ENCODE assay signal across 8 cellular contexts in genomic region chr20:3000852-3001523, GRCh38. TPM values are rescaled to one million over a fixed set of nuclear protein-coding genes. Genes with fewer than 3 reads are reported as not detected.
A peak's percentile ranks its signal among the peaks of the same experiment; 100 is the strongest.
DNase-seq lines count a peak whose midpoint lies in the region; TF ChIP-seq lines count a peak whose summit lies in the region.

No MANE protein-coding gene starts in this region.

- in situ Hi-C loops in G401 (cut with HindIII; ENCODE audit: low sequenced_read_pairs): no loop called here

- no peaks in the 10 kb centered on the region for H4K20me1 ChIP-seq in neural cell (ENCODE audit: insufficient read depth)

- H2AFZ ChIP-seq in neural cell (ENCODE audit: low read depth, low read length): no peak overlapping the region

- H3K27ac ChIP-seq in Peyer's patch: no peak overlapping the region
- no peak overlapping the region for H3K27ac ChIP-seq in neural cell (ENCODE audit: low read length)

- H3K9me3 ChIP-seq in Peyer's patch (no peaks in the 10 kb centered on the region), neural cell (ENCODE audit: low read length) (no peaks in the 10 kb centered on the region)

- H3K36me3 ChIP-seq in Peyer's patch: peaks cover 0 to 33% (median 0%) of the 10 kb centered on the region in 3 donors
- no peaks in the 10 kb centered on the region for H3K36me3 ChIP-seq in neural cell (ENCODE audit: insufficient read depth, low read length)

- no peaks in the 10 kb centered on the region for H3K79me2 ChIP-seq in neural cell (replicated peaks; ENCODE audit: insufficient read depth, low read length)

- no peaks in the 10 kb centered on the region for H3K9me2 ChIP-seq in neural cell (ENCODE audit: insufficient read depth, low read length)

- TF ChIP-seq CTCF in Peyer's patch (IDR thresholded peaks at IDR 0.05) (peak in 4 of 6 experiments; percentile 26 to 79 (median 56)), neural cell (IDR thresholded peaks at IDR 0.05; ENCODE audit: poor library complexity, severe bottlenecking) (peak; percentile 72)

- no peak overlapping the region for H3K4me2 ChIP-seq in neural cell (ENCODE audit: low read length)

- TF ChIP-seq RAD21 in neural cell (conservative IDR thresholded peaks at IDR 0.05): peak; percentile 81

- H3F3A ChIP-seq in neural cell (ENCODE audit: insufficient read depth, low read length, poor library complexity, severe bottlenecking): no peaks in the 10 kb centered on the region

- TF ChIP-seq POLR2A in Peyer's patch (IDR thresholded peaks at IDR 0.05) (no peak), erythroblast (IDR thresholded peaks at IDR 0.05; ENCODE audit: low read length) (no peak)

- TF ChIP-seq EP300 in neural cell (conservative IDR thresholded peaks at IDR 0.05; ENCODE audit: poor library complexity, severe bottlenecking): no peak

- H3K4me3 ChIP-seq in Peyer's patch (no peak overlapping the region), neural cell (ENCODE audit: low read length) (no peak overlapping the region)

- H3K27me3 ChIP-seq in Peyer's patch (no peaks in the 10 kb centered on the region), neural cell (ENCODE audit: insufficient read depth, low read depth, low read length) (no peaks in the 10 kb centered on the region)

- intact Hi-C loops in posterior cingulate gyrus (cut with DNase I): loop anchor here (2.0 to 10.0 kb wide), 3 partner anchors 88 to 256 kb away; partner anchors contain the start of gene PTPRA

- no peak overlapping the region for H3K9ac ChIP-seq in neural cell (ENCODE audit: low read length)

- DNase-seq in G401 (ENCODE audit: low spot score) (peak; percentile 73), KG1 (lab: John Stamatoyannopoulos, UW) (peak; percentile 35), Peyer's patch (no peak), erythroblast (lab: John Stamatoyannopoulos, UW) (peak; percentile 56 to 71), posterior cingulate gyrus (no peak), DMS79 treated with DMSO at 0.1 percent for 48 hours (lab: John Stamatoyannopoulos, UW) (no peak), AG08396 (ENCODE audit: low spot score) (no peak)

- no peaks in the 10 kb centered on the region for H3K4me1 ChIP-seq in Peyer's patch

TF ChIP-seq in neural cell, 6 proteins besides CTCF, POLR2A, EP300 and RAD21:
- TF ChIP-seq SMC3 (conservative IDR thresholded peaks at IDR 0.05; ENCODE audit: poor library complexity): peak; percentile 75
- no peak for TF ChIP-seq POLR2AphosphoS5 (IDR thresholded peaks at IDR 0.05)
- TF ChIP-seq MXI1 (conservative IDR thresholded peaks at IDR 0.05; ENCODE audit: poor library complexity, severe bottlenecking): no peak
- no peak for TF ChIP-seq EZH2 (IDR thresholded peaks at IDR 0.05; ENCODE audit: borderline replicate concordance, insufficient read depth, low read length, poor library complexity, severe bottlenecking)
- no peak for TF ChIP-seq TAF1 (IDR thresholded peaks at IDR 0.05; ENCODE audit: low read depth)
TF ChIP-seq in neural cell: peak in this region for 1.

RNA-seq across cellular contexts. Expression of gene GNRH2, which starts 42.4 kb away (rescaled TPM):
- total RNA-seq in G401 (2014; rRNA removed; shearing (Covaris generic)): not detected in 2 replicates
- total RNA-seq in Peyer's patch: not detected
- polyA plus RNA-seq in neural cell: 1.9 and 3.0 TPM in 2 replicates
- 0.97 and 1.0 TPM in 2 replicates for polyA minus RNA-seq in neural cell

RNA-seq across cellular contexts. Expression of gene MRPS26, which starts 44.9 kb away (rescaled TPM):
- total RNA-seq in G401 (2014; rRNA removed; shearing (Covaris generic)): 105 and 142 TPM in 2 replicates
- total RNA-seq in Peyer's patch: 10 to 100 TPM; 34.5 to 43.6 (median 43.1) TPM
- polyA plus RNA-seq in neural cell: 134 and 142 TPM in 2 replicates
- 45.5 and 46.8 TPM in 2 replicates for polyA minus RNA-seq in neural cell

Comparison
In these comparisons a context has a peak if more than half of its experiments do, and no peak if none do; other contexts are left out.
1. DNase-seq: peak in G401 (single experiment), KG1 (single experiment) and erythroblast (2 of 2); none in Peyer's patch (0 of 3), posterior cingulate gyrus (0 of 10), DMS79 treated with DMSO at 0.1 percent for 48 hours (single experiment) and AG08396 (single experiment).